4 cellular contexts compared by ENCODE assay signal in the genomic region with DNA sequence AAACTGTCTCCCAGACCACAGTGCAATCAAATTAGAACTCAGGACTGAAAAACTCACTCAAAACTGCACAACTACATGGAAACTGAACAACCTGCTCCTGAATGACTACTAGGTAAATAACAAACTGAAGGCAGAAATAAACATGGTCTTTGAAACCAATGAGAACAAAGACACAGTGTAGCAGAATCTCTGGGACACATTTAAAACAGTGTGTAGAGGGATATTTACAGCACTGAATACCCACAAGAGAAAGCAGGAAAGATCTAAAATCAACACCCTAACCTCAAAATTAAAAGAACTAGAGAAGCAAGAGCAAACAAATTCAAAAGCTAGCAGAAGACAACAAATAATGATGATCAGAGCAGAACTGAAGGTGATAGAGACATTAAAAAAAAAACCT. TPM values are rescaled to one million over a fixed set of nuclear protein-coding genes. Genes with fewer than 3 reads are reported as not detected.
A peak's percentile ranks its signal among the peaks of the same experiment; 100 is the strongest.
DNase-seq lines count a peak whose midpoint lies in the region; ATAC-seq, FAIRE-seq and TF ChIP-seq lines count a peak whose summit lies in the region.
"Not testable (repeated sequence)": the region's sequence is repeated elsewhere in the genome, so short reads cannot be mapped to it uniquely, and the experiment has no call there.

No MANE protein-coding gene starts in this region.

- not testable (repeated sequence) for H4K20me1 ChIP-seq in HepG2 (ENCODE audit: insufficient read depth, low read length)

- H2AFZ ChIP-seq in HepG2 (ENCODE audit: low read length): not testable (repeated sequence)

- H3K79me2 ChIP-seq in HepG2 (ENCODE audit: insufficient read depth, low read length): not testable (repeated sequence)

- not testable (repeated sequence) for TF ChIP-seq POLR2A in HepG2 (IDR thresholded peaks at IDR 0.05; ENCODE audit: insufficient read depth in 1 of 2, low read depth in 2 of 2, low read length in 2 of 2)

- H3K27ac ChIP-seq in HepG2 (ENCODE audit: extremely low read length, insufficient read depth, low read length): peak overlapping the region; percentile 57

- ATAC-seq in activated CD8-positive, alpha-beta T cell treated with anti-CD3 and anti-CD28 coated beads, Interleukin-2, amount 10 ng/mL, durations not matched to agents 7 days and 5 days; HepG2; stimulated activated effector memory CD8-positive, alpha-beta T cell treated with anti-CD3 and anti-CD28 coated beads, Interleukin-12 subunit alpha, Interleukin-12 subunit beta, amount 100 ng/mL, for 72 hours: not testable (repeated sequence)

- H3K9ac ChIP-seq in HepG2 (ENCODE audit: insufficient read depth, low read depth, low read length): not testable (repeated sequence)

- H3K9me3 ChIP-seq in HepG2 (ENCODE audit: low read length): not testable (repeated sequence)

- POLR2A ChIA-PET in activated CD8-positive, alpha-beta T cell treated with anti-CD3 and anti-CD28 coated beads, Interleukin-2, amount 10 ng/mL, durations not matched to agents 7 days and 5 days (lab: Charles Lee): not testable (repeated sequence)
- POLR2A ChIA-PET in HepG2 (lab: Yijun Ruan, JAX): interaction anchor here (1.0 to 1.4 kb wide), 3 partner anchors 120 to 173 kb away, joined by 3 to 11 read pairs (median 3); partner anchors contain the start of genes DCAF11, NRL, PCK2 and PSME2

- not testable (repeated sequence) for H3K36me3 ChIP-seq in HepG2 (replicated peaks in 1 of 2; ENCODE audit: control insufficient read depth in 1 of 2, insufficient read depth in 2 of 2, low read length in 2 of 2)

- peaks cover 22% of the 10 kb centered on the region for H3K36me3 Mint-ChIP-seq in activated CD8-positive, alpha-beta T cell treated with anti-CD3 and anti-CD28 coated beads, Interleukin-2, amount 10 ng/mL, durations not matched to agents 7 days and 5 days (ENCODE audit: low read depth)
- not testable (repeated sequence) for H3K36me3 Mint-ChIP-seq in dendritic cell treated with granulocyte-macrophage colony-stimulating factor and Interleukin-4, amounts not matched to agents 40 ng/mL and 50 ng/mL, for 4 days (ENCODE audit: low read depth); stimulated activated effector memory CD8-positive, alpha-beta T cell treated with anti-CD3 and anti-CD28 coated beads, Interleukin-12 subunit alpha, Interleukin-12 subunit beta, amount 100 ng/mL, for 72 hours

- H3K4me3 ChIP-seq in HepG2 (replicated peaks in 1 of 3; ENCODE audit: insufficient read depth in 1 of 3, low read depth in 2 of 3, low read length in 3 of 3): not testable (repeated sequence)

- in situ Hi-C loops in HepG2 (cut with HindIII; ENCODE audit: extremely low pct_ligation_motif_present, low pct_unique_long_range_greater_than_20kb): loop anchor here (5.0 kb wide), 1 partner anchor 38 kb away; no protein-coding TSS in a partner anchor

- not testable (repeated sequence) for DNase-seq in activated CD8-positive, alpha-beta T cell treated with anti-CD3 and anti-CD28 coated beads, Interleukin-2, amount 10 ng/mL, durations not matched to agents 7 days and 5 days; stimulated activated effector memory CD8-positive, alpha-beta T cell treated with anti-CD3 and anti-CD28 coated beads, Interleukin-12 subunit alpha, Interleukin-12 subunit beta, amount 100 ng/mL, for 72 hours (ENCODE audit: low spot score in 2 of 2)
- DNase-seq in HepG2 (ENCODE audit: low spot score): peak; percentile 72

- intact Hi-C loops in dendritic cell treated with granulocyte-macrophage colony-stimulating factor and Interleukin-4, amounts not matched to agents 40 ng/mL and 50 ng/mL, for 4 days (cut with micrococcal nuclease): loop anchor here (1.0 kb wide), 1 partner anchor 40 kb away; no protein-coding TSS in a partner anchor
- intact Hi-C loops in HepG2 (cut with micrococcal nuclease; ENCODE audit: unreplicated experiment): loop anchor here (1.0 kb wide), 2 partner anchors 40 to 62 kb away; no protein-coding TSS in a partner anchor

- CTCF ChIA-PET in activated CD8-positive, alpha-beta T cell treated with anti-CD3 and anti-CD28 coated beads, Interleukin-2, amount 10 ng/mL, durations not matched to agents 7 days and 5 days (lab: Charles Lee): interaction anchor here (1.1 to 1.4 kb wide), 3 partner anchors 41 to 135 kb away, joined by 4 to 5 read pairs (median 5); no protein-coding TSS in a partner anchor
- CTCF ChIA-PET in HepG2 (lab: Yijun Ruan, JAX; ENCODE audit: low intra/inter-chr PET ratio, low total read pairs): interaction anchor here (1.3 kb wide), 1 partner anchor 40 kb away, joined by 17 read pairs; no protein-coding TSS in a partner anchor

- not testable (repeated sequence) for TF ChIP-seq RAD21 in HepG2 (CRISPR knock-in tag; IDR thresholded peaks at IDR 0.05)

- H3K4me1 ChIP-seq in HepG2 (ENCODE audit: insufficient read depth, low read length): peaks cover 40% of the 10 kb centered on the region

- H3K27me3 Mint-ChIP-seq in activated CD8-positive, alpha-beta T cell treated with anti-CD3 and anti-CD28 coated beads, Interleukin-2, amount 10 ng/mL, durations not matched to agents 7 days and 5 days (ENCODE audit: low read depth); dendritic cell treated with granulocyte-macrophage colony-stimulating factor and Interleukin-4, amounts not matched to agents 40 ng/mL and 50 ng/mL, for 4 days: not testable (repeated sequence)

- H3K27ac Mint-ChIP-seq in activated CD8-positive, alpha-beta T cell treated with anti-CD3 and anti-CD28 coated beads, Interleukin-2, amount 10 ng/mL, durations not matched to agents 7 days and 5 days: peak overlapping the region; percentile 27
- H3K27ac Mint-ChIP-seq in dendritic cell treated with granulocyte-macrophage colony-stimulating factor and Interleukin-4, amounts not matched to agents 40 ng/mL and 50 ng/mL, for 4 days: peak overlapping the region; percentile 48
- H3K27ac Mint-ChIP-seq in stimulated activated effector memory CD8-positive, alpha-beta T cell treated with anti-CD3 and anti-CD28 coated beads, Interleukin-12 subunit alpha, Interleukin-12 subunit beta, amount 100 ng/mL, for 72 hours: peak overlapping the region; percentile 46

- BruUV-seq in HepG2 (replicated peaks; lab: Mats Ljungman, UMichigan): not testable (repeated sequence)

- not testable (repeated sequence) for H3K4me3 Mint-ChIP-seq in activated CD8-positive, alpha-beta T cell treated with anti-CD3 and anti-CD28 coated beads, Interleukin-2, amount 10 ng/mL, durations not matched to agents 7 days and 5 days; dendritic cell treated with granulocyte-macrophage colony-stimulating factor and Interleukin-4, amounts not matched to agents 40 ng/mL and 50 ng/mL, for 4 days; stimulated activated effector memory CD8-positive, alpha-beta T cell treated with anti-CD3 and anti-CD28 coated beads, Interleukin-12 subunit alpha, Interleukin-12 subunit beta, amount 100 ng/mL, for 72 hours

- TF ChIP-seq CTCF in HepG2 (CRISPR knock-in tag; IDR thresholded peaks at IDR 0.05): not testable (repeated sequence)

- not testable (repeated sequence) for H3K4me1 Mint-ChIP-seq in activated CD8-positive, alpha-beta T cell treated with anti-CD3 and anti-CD28 coated beads, Interleukin-2, amount 10 ng/mL, durations not matched to agents 7 days and 5 days (ENCODE audit: low read depth); stimulated activated effector memory CD8-positive, alpha-beta T cell treated with anti-CD3 and anti-CD28 coated beads, Interleukin-12 subunit alpha, Interleukin-12 subunit beta, amount 100 ng/mL, for 72 hours
- H3K4me1 Mint-ChIP-seq in dendritic cell treated with granulocyte-macrophage colony-stimulating factor and Interleukin-4, amounts not matched to agents 40 ng/mL and 50 ng/mL, for 4 days (ENCODE audit: low read depth): peaks cover 57% of the 10 kb centered on the region

- not testable (repeated sequence) for H3K27me3 ChIP-seq in HepG2 (ENCODE audit: control insufficient read depth in 1 of 2, insufficient read depth in 2 of 2, low read length in 2 of 2)

- not testable (repeated sequence) for H3K9me3 Mint-ChIP-seq in activated CD8-positive, alpha-beta T cell treated with anti-CD3 and anti-CD28 coated beads, Interleukin-2, amount 10 ng/mL, durations not matched to agents 7 days and 5 days (ENCODE audit: insufficient read depth); dendritic cell treated with granulocyte-macrophage colony-stimulating factor and Interleukin-4, amounts not matched to agents 40 ng/mL and 50 ng/mL, for 4 days; stimulated activated effector memory CD8-positive, alpha-beta T cell treated with anti-CD3 and anti-CD28 coated beads, Interleukin-12 subunit alpha, Interleukin-12 subunit beta, amount 100 ng/mL, for 72 hours

- H3K4me2 ChIP-seq in HepG2 (ENCODE audit: low read depth, low read length): peak overlapping the region; percentile 14; the same call in 1 of the 2 replicates

- peak in 1 of 2 experiments; percentile 47; a peak in 2 of 4 replicates for TF ChIP-seq EP300 in HepG2 (IDR thresholded peaks at IDR 0.05; ENCODE audit: low read depth in 2 of 2, low read length in 2 of 2)
- TF ChIP-seq EP300 in HepG2 (CRISPR knock-in tag; IDR thresholded peaks at IDR 0.05; ENCODE audit: borderline replicate concordance): not testable (repeated sequence)

- FAIRE-seq in HepG2 (lab: Jason Lieb, UNC): not testable (repeated sequence)

RNA-seq across cellular contexts. Expression of gene DHRS4L2, which starts 14.7 kb away (rescaled TPM):
- 10 to 100 TPM; 17.7 to 19.1 TPM for total RNA-seq in activated CD8-positive, alpha-beta T cell treated with anti-CD3 and anti-CD28 coated beads, Interleukin-2, amount 10 ng/mL, durations not matched to agents 7 days and 5 days
- total RNA-seq in HepG2 (2016; rRNA removed; fragmentation: Illumina TruSeq; extraction: Trizol): 38.2 and 40.0 TPM in 2 replicates
- 10.7 and 12.6 TPM in 2 replicates for total RNA-seq in HepG2 (2016; cell fraction: cytosol; rRNA removed; fragmentation: Illumina TruSeq; extraction: Trizol; ENCODE audit: low read depth)
- 37.5 and 39.4 TPM in 2 replicates for total RNA-seq in HepG2 (2016; cell fraction: insoluble cytoplasmic fraction; rRNA removed; fragmentation: Illumina TruSeq; extraction: Trizol)
- total RNA-seq in HepG2 (2016; cell fraction: membrane; rRNA removed; fragmentation: Illumina TruSeq; extraction: Trizol): 19.6 and 20.4 TPM in 2 replicates
- 18.4 and 18.8 TPM in 2 replicates for total RNA-seq in HepG2 (2016; cell fraction: nucleus; rRNA removed; fragmentation: Illumina TruSeq; extraction: Trizol)
- 24.7 and 24.8 TPM in 2 replicates for polyA plus RNA-seq in HepG2 (2011; rRNA removed)
- 15.5 and 22.3 TPM in 2 replicates for polyA plus RNA-seq in HepG2 (2011; cell fraction: cytosol; rRNA removed)
- polyA plus RNA-seq in HepG2 (2011; cell fraction: nucleus; rRNA removed): 19.3 and 24.1 TPM in 2 replicates
- 25.5 and 32.5 TPM in 2 replicates for polyA plus RNA-seq in HepG2 (2012)
- 12.3 and 12.4 TPM in 2 replicates for polyA plus RNA-seq in HepG2 (2016; cell fraction: cytosol; fragmentation: Illumina TruSeq; extraction: Trizol; ENCODE audit: low read depth)
- polyA plus RNA-seq in HepG2 (2016; cell fraction: insoluble cytoplasmic fraction; fragmentation: Illumina TruSeq; extraction: Trizol; ENCODE audit: low read depth): 50.1 and 54.3 TPM in 2 replicates
- polyA plus RNA-seq in HepG2 (2016; cell fraction: membrane; fragmentation: Illumina TruSeq; extraction: Trizol; ENCODE audit: low read depth): 19.3 and 20.8 TPM in 2 replicates
- 39.6 and 44.6 TPM in 2 replicates for polyA plus RNA-seq in HepG2 (2016; cell fraction: nucleus; fragmentation: Illumina TruSeq; extraction: Trizol; ENCODE audit: insufficient read depth, low read depth)
- polyA minus RNA-seq in HepG2 (2011; rRNA and poly(A)+ RNA removed; ENCODE audit: low replicate concordance): 7.3 and 27.3 TPM in 2 replicates
- 10.4 and 11.1 TPM in 2 replicates for polyA minus RNA-seq in HepG2 (2011; cell fraction: cytosol; rRNA and poly(A)+ RNA removed)
- 10.9 and 11.7 TPM in 2 replicates for polyA minus RNA-seq in HepG2 (2011; cell fraction: nucleus; rRNA and poly(A)+ RNA removed)

RNA-seq across cellular contexts. Expression of gene DHRS4, which starts 20.5 kb away (rescaled TPM):
- 10 to 100 TPM; 18.3 to 19.4 TPM for total RNA-seq in activated CD8-positive, alpha-beta T cell treated with anti-CD3 and anti-CD28 coated beads, Interleukin-2, amount 10 ng/mL, durations not matched to agents 7 days and 5 days
- 45.1 and 49.4 TPM in 2 replicates for total RNA-seq in HepG2 (2016; rRNA removed; fragmentation: Illumina TruSeq; extraction: Trizol)
- total RNA-seq in HepG2 (2016; cell fraction: cytosol; rRNA removed; fragmentation: Illumina TruSeq; extraction: Trizol; ENCODE audit: low read depth): 15.8 and 17.4 TPM in 2 replicates
- 42.9 and 43.7 TPM in 2 replicates for total RNA-seq in HepG2 (2016; cell fraction: insoluble cytoplasmic fraction; rRNA removed; fragmentation: Illumina TruSeq; extraction: Trizol)
- total RNA-seq in HepG2 (2016; cell fraction: membrane; rRNA removed; fragmentation: Illumina TruSeq; extraction: Trizol): 15.2 and 18.0 TPM in 2 replicates
- total RNA-seq in HepG2 (2016; cell fraction: nucleus; rRNA removed; fragmentation: Illumina TruSeq; extraction: Trizol): 19.7 and 22.2 TPM in 2 replicates
- polyA plus RNA-seq in HepG2 (2011; rRNA removed): 23.9 and 25.0 TPM in 2 replicates
- polyA plus RNA-seq in HepG2 (2011; cell fraction: cytosol; rRNA removed): 35.5 and 38.0 TPM in 2 replicates
- polyA plus RNA-seq in HepG2 (2011; cell fraction: nucleus; rRNA removed): 29.3 and 34.3 TPM in 2 replicates
- 33.9 and 38.4 TPM in 2 replicates for polyA plus RNA-seq in HepG2 (2012)
- polyA plus RNA-seq in HepG2 (2016; cell fraction: cytosol; fragmentation: Illumina TruSeq; extraction: Trizol; ENCODE audit: low read depth): 13.9 and 14.7 TPM in 2 replicates
- 59.7 and 60.2 TPM in 2 replicates for polyA plus RNA-seq in HepG2 (2016; cell fraction: insoluble cytoplasmic fraction; fragmentation: Illumina TruSeq; extraction: Trizol; ENCODE audit: low read depth)
- 15.8 and 16.6 TPM in 2 replicates for polyA plus RNA-seq in HepG2 (2016; cell fraction: membrane; fragmentation: Illumina TruSeq; extraction: Trizol; ENCODE audit: low read depth)
- polyA plus RNA-seq in HepG2 (2016; cell fraction: nucleus; fragmentation: Illumina TruSeq; extraction: Trizol; ENCODE audit: insufficient read depth, low read depth): 35.6 and 46.5 TPM in 2 replicates
- polyA minus RNA-seq in HepG2 (2011; rRNA and poly(A)+ RNA removed; ENCODE audit: low replicate concordance): 19.9 and 41.3 TPM in 2 replicates
- polyA minus RNA-seq in HepG2 (2011; cell fraction: cytosol; rRNA and poly(A)+ RNA removed): 10.0 and 12.1 TPM in 2 replicates
- polyA minus RNA-seq in HepG2 (2011; cell fraction: nucleus; rRNA and poly(A)+ RNA removed): 9.8 and 13.7 TPM in 2 replicates
